8 cellular contexts compared by ENCODE assay signal in the genomic region with DNA sequence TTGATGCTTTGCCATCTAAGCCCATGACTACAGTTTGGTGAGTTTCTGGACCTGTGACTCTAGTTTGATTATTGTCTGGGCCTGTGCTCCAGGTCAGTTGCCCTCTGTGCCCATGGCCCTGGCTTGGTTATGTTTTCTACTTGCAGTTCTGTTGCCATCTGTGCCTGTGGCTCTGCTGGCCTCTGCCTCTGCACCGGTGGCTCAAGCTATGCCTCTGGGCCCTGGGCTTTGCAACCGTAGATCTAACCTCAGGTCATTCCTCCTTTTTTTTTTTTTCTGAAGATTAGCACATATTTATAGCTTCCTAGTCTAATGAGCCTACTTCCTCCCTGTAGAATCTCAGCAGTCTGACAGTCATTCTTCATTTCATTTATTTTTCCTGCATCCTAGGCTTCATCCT.
"Had no signal": no experiment of that assay in that cellular context is flagged by ENCODE, and none has a peak within 500 bp of the region (broad histone marks: within the 10 kb centered on the region; RNA-seq: fewer than 3 reads in every experiment).

No MANE protein-coding gene starts in this region.

- H3K9me3 ChIP-seq: HAP-1 had no signal

- H3K4me3 ChIP-seq: GM23248, HAP-1, K562 had no signal

- H3K4me1 ChIP-seq: HAP-1 had no signal

- H2AFZ ChIP-seq: GM23248 had no signal

- DNase-seq: GM23248, GOT3, H7, HFFc6, IMR-90 had no signal

- H3K27ac ChIP-seq: GM23248 had no signal

- H3K36me3 ChIP-seq: HAP-1 had no signal

- FAIRE-seq: K562 had no signal

- ATAC-seq: HCT116, K562 had no signal

- H3K9ac ChIP-seq: GM23248 had no signal
